8 cellular contexts compared by ENCODE assay signal in genomic region chr1:160837558-160838205, GRCh38. TPM values are rescaled to one million over a fixed set of nuclear protein-coding genes. Genes with fewer than 3 reads are reported as not detected.
A peak's percentile ranks its signal among the peaks of the same experiment; 100 is the strongest.
DNase-seq lines count a peak whose midpoint lies in the region; ATAC-seq and TF ChIP-seq lines count a peak whose summit lies in the region.

No MANE protein-coding gene starts in this region.

- H3K27me3 ChIP-seq in BLaER1 = no peaks in the 10 kb centered on the region

- H3K9me3 Mint-ChIP-seq in T-helper 2 cell treated with Interferon-gamma antibody and Interleukin-4, amounts not matched to agents 5 μg/mL and 100 μg/mL, for 36 hours = no peaks in the 10 kb centered on the region

- no peaks in the 10 kb centered on the region for H3K9me3 ChIP-seq in BLaER1

- peaks cover 2% of the 10 kb centered on the region for H3K36me3 Mint-ChIP-seq in T-helper 2 cell treated with Interferon-gamma antibody and Interleukin-4, amounts not matched to agents 5 μg/mL and 100 μg/mL, for 36 hours (ENCODE audit: low read depth)

- peak overlapping the region; percentile 97 for H3K27ac Mint-ChIP-seq in T-helper 2 cell treated with Interferon-gamma antibody and Interleukin-4, amounts not matched to agents 5 μg/mL and 100 μg/mL, for 36 hours

- DNase-seq in T-helper 2 cell treated with Interferon-gamma antibody and Interleukin-4, amounts not matched to agents 5 μg/mL and 100 μg/mL, for 36 hours (ENCODE audit: low spot score) = peak; percentile 76
- peak; percentile 46 for DNase-seq in astrocyte of the hippocampus (ENCODE audit: low read depth, low spot score)
- peak; percentile 30 for DNase-seq in renal cortical epithelial cell (ENCODE audit: low read depth)
- DNase-seq in NCI-H82 treated with DMSO at 0.1 percent for 48 hours (lab: John Stamatoyannopoulos, UW; ENCODE audit: unreplicated experiment) = no peak
- DNase-seq in mesenteric fat pad (ENCODE audit: low spot score) = no peak

- TF ChIP-seq POLR2A in GM19193 (IDR thresholded peaks at IDR 0.05; ENCODE audit: extremely low read depth, insufficient read depth, insufficient read length) = peak; percentile 64

- peaks cover 82% of the 10 kb centered on the region for H3K4me1 ChIP-seq in BLaER1

- no peaks in the 10 kb centered on the region for H4K20me1 ChIP-seq in BLaER1

- H3K36me3 ChIP-seq in BLaER1 = no peaks in the 10 kb centered on the region

- H3K4me3 Mint-ChIP-seq in T-helper 2 cell treated with Interferon-gamma antibody and Interleukin-4, amounts not matched to agents 5 μg/mL and 100 μg/mL, for 36 hours = peak overlapping the region; percentile 76

- H3K4me1 Mint-ChIP-seq in T-helper 2 cell treated with Interferon-gamma antibody and Interleukin-4, amounts not matched to agents 5 μg/mL and 100 μg/mL, for 36 hours (ENCODE audit: low read depth) = peaks cover 51% of the 10 kb centered on the region

- ATAC-seq in HG03196 (IDR thresholded peaks at IDR 0.05; ENCODE audit: unreplicated experiment) = peak; percentile 69

- peak overlapping the region; percentile 15; the same call in 1 of the 2 replicates for H3K4me3 ChIP-seq in BLaER1

- H3K4me2 ChIP-seq in BLaER1 = peak overlapping the region; percentile 74

- no peaks in the 10 kb centered on the region for H3K27me3 Mint-ChIP-seq in T-helper 2 cell treated with Interferon-gamma antibody and Interleukin-4, amounts not matched to agents 5 μg/mL and 100 μg/mL, for 36 hours (ENCODE audit: low read depth)

- peak overlapping the region; percentile 95 for H3K27ac ChIP-seq in BLaER1

- peak overlapping the region; percentile 66; the same call in 1 of the 2 replicates for H3K9ac ChIP-seq in BLaER1

RNA-seq across cellular contexts. Expression of gene CD244, which starts 25.0 kb away (rescaled TPM):
- total RNA-seq in renal cortical epithelial cell (not detected in 2 replicates), mesenteric fat pad (0.39 TPM)

RNA-seq across cellular contexts. Expression of gene LY9, which starts 41.7 kb away (rescaled TPM):
- total RNA-seq in renal cortical epithelial cell (not detected in 2 replicates), mesenteric fat pad (0.64 TPM)

RNA-seq across cellular contexts. Expression of gene ITLN1, which starts 47.3 kb away (rescaled TPM):
- total RNA-seq in renal cortical epithelial cell (not detected in 2 replicates), mesenteric fat pad (0.48 TPM)

Comparison
In these comparisons a context has a peak if more than half of its experiments do, and no peak if none do; other contexts are left out.
1. DNase-seq: peak in T-helper 2 cell treated with Interferon-gamma antibody and Interleukin-4, amounts not matched to agents 5 μg/mL and 100 μg/mL, for 36 hours (single experiment), astrocyte of the hippocampus (single experiment) and renal cortical epithelial cell (single experiment); none in NCI-H82 treated with DMSO at 0.1 percent for 48 hours (single experiment) and mesenteric fat pad (single experiment).